9 cellular contexts compared by ENCODE assay signal in genomic region chr1:2594001-2594640, GRCh38. TPM values are rescaled to one million over a fixed set of nuclear protein-coding genes. Genes with fewer than 3 reads are reported as not detected.
DNase-seq lines count a peak whose midpoint lies in the region; ATAC-seq and FAIRE-seq lines count a peak whose summit lies in the region.
"Had no signal": no experiment of that assay in that cellular context is flagged by ENCODE, and none has a peak within 500 bp of the region (broad histone marks: within the 10 kb centered on the region; RNA-seq: fewer than 3 reads in every experiment).

No MANE protein-coding gene starts in this region.

- no peak for ATAC-seq in HG03469 (IDR thresholded peaks at IDR 0.05; ENCODE audit: unreplicated experiment)
- no peak for ATAC-seq in GM21526 (IDR thresholded peaks at IDR 0.05; ENCODE audit: low FRiP score, unreplicated experiment)

- DNase-seq in EL (peak; percentile 58), NCI-H69 (lab: John Stamatoyannopoulos, UW) (peak; percentile 66), fibroblast of peridontal ligament (ENCODE audit: extremely low read depth) (peak; percentile 12), posterior vena cava (ENCODE audit: low spot score) (peak; percentile 81), GM19239 (ENCODE audit: insufficient read length, low spot score) (no peak), RCC 7860 (ENCODE audit: low spot score) (no peak)
- DNase-seq: activated CD4-positive, alpha-beta T cell treated with anti-CD3 and anti-CD28 coated beads, Interleukin-2, amount 10 ng/mL, durations not matched to agents 7 days and 5 days had no signal

- FAIRE-seq in GM19239 (lab: Jason Lieb, UNC), result no peak
- no peak for FAIRE-seq in RCC 7860 (lab: Jason Lieb, UNC)

- intact Hi-C loops in posterior vena cava (cut with DNase I), result no loop called here

RNA-seq across cellular contexts. Expression of gene PRXL2B, which starts 7.5 kb away (rescaled TPM):
- 10 to 100 TPM; 11.4 to 12.2 TPM for total RNA-seq in posterior vena cava

RNA-seq across cellular contexts. Expression of gene TNFRSF14, which starts 38.0 kb away (rescaled TPM):
- 10 to 100 TPM; 37.7 to 63.6 TPM for total RNA-seq in posterior vena cava

RNA-seq across cellular contexts. Expression of gene MMEL1, which starts 38.7 kb away (rescaled TPM):
- total RNA-seq in posterior vena cava, result 1 to 10 TPM in 1 of 2 donors, under 1 TPM in 1; 0.57 to 1.8 TPM

Comparison
In these comparisons a context has a peak if more than half of its experiments do, and no peak if none do; other contexts are left out.
1. DNase-seq: peak in EL (single experiment), NCI-H69 (single experiment), fibroblast of peridontal ligament (single experiment) and posterior vena cava (single experiment); none in GM19239 (single experiment) and RCC 7860 (single experiment).